33 cellular contexts compared by ENCODE assay signal in the genomic region with DNA sequence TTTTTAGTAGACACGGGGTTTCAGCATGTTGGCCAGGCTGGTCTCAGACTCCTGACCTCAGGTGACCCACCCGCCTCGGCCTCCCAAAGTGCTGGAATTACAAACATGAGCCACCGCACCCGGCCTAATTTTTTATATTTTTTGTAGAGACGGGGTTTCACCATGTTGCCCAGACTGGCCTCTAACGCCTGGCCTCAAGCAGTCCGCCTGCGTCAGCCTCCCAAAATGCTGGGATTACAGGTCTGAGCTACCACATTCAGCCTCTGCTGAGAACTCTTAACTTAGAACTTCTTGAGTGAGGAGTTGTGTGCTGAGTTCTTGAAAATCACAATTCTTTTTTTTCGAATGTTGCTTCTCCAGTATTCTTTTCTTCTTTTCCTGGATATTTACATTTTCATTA.
"Had no signal": no experiment of that assay in that cellular context is flagged by ENCODE, and none has a peak within 500 bp of the region (broad histone marks: within the 10 kb centered on the region; RNA-seq: fewer than 3 reads in every experiment).

No MANE protein-coding gene starts in this region.

- H3K27me3 ChIP-seq: brain microvascular endothelial cell, dorsolateral prefrontal cortex, heart left ventricle had no signal

- DNase-seq: activated B cell treated with CpG ODN at 0.5 μM for 24 hours; activated CD4-positive, alpha-beta T cell treated with anti-CD3 and anti-CD28 coated beads for 48 hours; activated CD4-positive, alpha-beta T cell treated with anti-CD3 and anti-CD28 coated beads, Interleukin-2, amount 50 U/mL, for 1 hour; activated CD4-positive, alpha-beta T cell treated with anti-CD3 and anti-CD28 coated beads, Interleukin-2, amount 50 U/mL, for 48 hours; activated CD8-positive, alpha-beta memory T cell treated with anti-CD3 and anti-CD28 coated beads, Interleukin-2, amount 10 ng/mL, durations not matched to agents 7 days and 5 days; activated CD8-positive, alpha-beta memory T cell treated with anti-CD3 and anti-CD28 coated beads, Interleukin-2, amount 50 U/mL, for 4 hours; activated CD8-positive, alpha-beta T cell treated with anti-CD3 and anti-CD28 coated beads for 36 hours; activated effector memory CD4-positive, alpha-beta T cell treated with Interleukin-2 at 50 U/mL for 16 hours; activated gamma-delta T cell treated with Interleukin-2 at 50 U/mL for 16 hours; activated naive CD4-positive, alpha-beta T cell treated with anti-CD3 and anti-CD28 coated beads, Interleukin-2, amount 50 U/mL, for 16 hours; activated naive CD4-positive, alpha-beta T cell treated with Interleukin-2 at 50 U/mL for 16 hours; activated T-cell treated with anti-CD3 and anti-CD28 coated beads, Interleukin-2, amount 50 U/mL, for 1 hour; activated T-cell treated with anti-CD3 and anti-CD28 coated beads, Interleukin-2, amount 50 U/mL, for 72 hours; amniotic stem cell; anterior cingulate cortex; brain microvascular endothelial cell; dorsolateral prefrontal cortex; effector memory CD4-positive, alpha-beta T cell; endodermal cell; foreskin fibroblast; heart left ventricle; T-cell; T1000; WERI-Rb-1 had no signal

- H3K27ac ChIP-seq: brain microvascular endothelial cell, coronary artery, dorsolateral prefrontal cortex, heart left ventricle, WERI-Rb-1 had no signal

- H3K27ac Mint-ChIP-seq: activated CD8-positive, alpha-beta memory T cell treated with anti-CD3 and anti-CD28 coated beads, Interleukin-2, amount 10 ng/mL, durations not matched to agents 7 days and 5 days; activated CD8-positive, alpha-beta T cell treated with anti-CD3 and anti-CD28 coated beads for 36 hours; T-cell; T-helper 1 cell treated with Interleukin-12 subunit alpha and Interleukin-12 subunit beta and Interleukin-4 antibody, amounts not matched to agents 30 μg/mL and 1 μg/mL, for 36 hours had no signal

- H3K9me3 Mint-ChIP-seq: activated T-cell treated with anti-CD3 and anti-CD28 coated beads, Interleukin-2, amount 50 U/mL, for 72 hours; central memory CD8-positive, alpha-beta T cell; dendritic cell treated with granulocyte-macrophage colony-stimulating factor and Interleukin-4, amounts not matched to agents 40 ng/mL and 50 ng/mL, for 4 days; endodermal cell; T-cell had no signal

- H3K4me3 Mint-ChIP-seq: activated CD8-positive, alpha-beta memory T cell treated with anti-CD3 and anti-CD28 coated beads, Interleukin-2, amount 10 ng/mL, durations not matched to agents 7 days and 5 days; activated CD8-positive, alpha-beta T cell treated with anti-CD3 and anti-CD28 coated beads for 36 hours; activated naive CD8-positive, alpha-beta T cell; activated T-cell treated with anti-CD3 and anti-CD28 coated beads, Interleukin-2, amount 50 U/mL, for 72 hours; central memory CD8-positive, alpha-beta T cell; endodermal cell; T-helper 1 cell treated with Interleukin-12 subunit alpha and Interleukin-12 subunit beta and Interleukin-4 antibody, amounts not matched to agents 30 μg/mL and 1 μg/mL, for 36 hours had no signal

- FAIRE-seq: astrocyte, bronchial epithelial cell had no signal

- H3K4me3 ChIP-seq: coronary artery, dorsolateral prefrontal cortex, heart left ventricle had no signal

- H3K36me3 ChIP-seq: brain microvascular endothelial cell, WERI-Rb-1 had no signal

- H3K4me1 Mint-ChIP-seq: endodermal cell had no signal

- ATAC-seq: activated CD4-positive, CD25-positive, alpha-beta regulatory T cell treated with anti-CD3 and anti-CD28 coated beads, Interleukin-2, amount 50 U/mL, for 24 hours; activated CD8-positive, alpha-beta memory T cell treated with anti-CD3 and anti-CD28 coated beads, Interleukin-2, amount 10 ng/mL, durations not matched to agents 7 days and 5 days; activated CD8-positive, alpha-beta T cell treated with anti-CD3 and anti-CD28 coated beads for 36 hours; activated T-cell treated with anti-CD3 and anti-CD28 coated beads, Interleukin-2, amount 50 U/mL, for 72 hours; esophagus mucosa; heart left ventricle; T-cell had no signal

- H3K27me3 Mint-ChIP-seq: activated B cell treated with CpG ODN at 0.5 μM for 24 hours; activated CD8-positive, alpha-beta memory T cell treated with anti-CD3 and anti-CD28 coated beads, Interleukin-2, amount 10 ng/mL, durations not matched to agents 7 days and 5 days; activated CD8-positive, alpha-beta T cell treated with anti-CD3 and anti-CD28 coated beads for 36 hours; activated naive CD8-positive, alpha-beta T cell; central memory CD8-positive, alpha-beta T cell; dendritic cell treated with granulocyte-macrophage colony-stimulating factor and Interleukin-4, amounts not matched to agents 40 ng/mL and 50 ng/mL, for 4 days; T-cell had no signal
